Comparison of ENCODE assay signal across 8 cellular contexts in the genomic region with DNA sequence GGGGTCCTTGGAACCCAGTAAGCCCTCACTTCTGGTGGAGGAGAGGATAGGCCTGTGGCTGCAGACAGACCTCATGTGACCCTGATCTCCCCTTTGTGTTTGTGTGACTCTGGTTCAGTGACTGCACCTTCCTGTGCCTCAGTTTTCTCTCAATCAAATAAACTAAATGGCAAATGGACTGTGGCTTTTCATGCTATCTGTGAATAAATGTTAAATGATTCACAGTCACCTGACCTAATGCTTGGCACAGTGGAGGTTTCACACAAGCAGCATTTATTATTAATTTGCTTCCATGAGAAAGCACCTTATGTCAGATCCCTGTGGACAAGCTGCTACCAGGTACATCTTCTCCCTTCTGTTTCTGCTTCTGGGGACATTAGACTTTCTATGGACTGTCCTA. TPM values are rescaled to one million over a fixed set of nuclear protein-coding genes. Genes with fewer than 3 reads are reported as not detected.
DNase-seq lines count a peak whose midpoint lies in the region; TF ChIP-seq lines count a peak whose summit lies in the region.
"Not testable (repeated sequence)": the region's sequence is repeated elsewhere in the genome, so short reads cannot be mapped to it uniquely, and the experiment has no call there.
"Had no signal": no experiment of that assay in that cellular context is flagged by ENCODE, and none has a peak within 500 bp of the region (broad histone marks: within the 10 kb centered on the region; RNA-seq: fewer than 3 reads in every experiment).

No MANE protein-coding gene starts in this region.

- not testable (repeated sequence) for DNase-seq in AG04450 (ENCODE audit: low read depth, low spot score); SK-N-SH
- DNase-seq in GM23248, result peak; percentile 24
- DNase-seq in NCI-H226, result peak; percentile 6
- DNase-seq in mammary epithelial cell, result peak; percentile 24
- peak; percentile 39 for DNase-seq in esophagus muscularis mucosa (ENCODE audit: extremely low spot score)
- peak; percentile 75 for DNase-seq in kidney tubule cell (ENCODE audit: low spot score)

- H3K4me1 ChIP-seq in GM23248 (ENCODE audit: insufficient read depth) (peaks cover 43% of the 10 kb centered on the region), SK-N-SH (ENCODE audit: control insufficient read depth in 1 of 2, insufficient read depth in 2 of 2, low read depth in 1 of 2, low read length in 1 of 2) (peaks cover 0 to 15% of the 10 kb centered on the region in 2 experiments; a peak in 1 of 4 replicates), mammary epithelial cell (ENCODE audit: insufficient read depth, low read length) (peaks cover 31% of the 10 kb centered on the region)
- not testable (repeated sequence) for H3K4me1 ChIP-seq in esophagus muscularis mucosa

- BruUV-seq in mammary epithelial cell (replicated peaks; lab: Mats Ljungman, UMichigan), result not testable (repeated sequence)

- TF ChIP-seq POLR2A in esophagus muscularis mucosa (IDR thresholded peaks at IDR 0.05; ENCODE audit: low read depth), result not testable (repeated sequence)

- H3K9ac ChIP-seq in GM23248 (peak overlapping the region; percentile 4; the same call in 1 of the 2 replicates), SK-N-SH (peak overlapping the region; percentile 39)
- not testable (repeated sequence) for H3K9ac ChIP-seq in mammary epithelial cell (ENCODE audit: insufficient read depth, low read length)

- dilution Hi-C loops in mammary epithelial cell (cut with HindIII; ENCODE audit: low sequenced_read_pairs), result not testable (repeated sequence)

- CTCF ChIA-PET in AG04450 (lab: Charles Lee); SK-N-SH (lab: Yijun Ruan, JAX); mammary epithelial cell (lab: Charles Lee; ENCODE audit: low non-redundant PET): not testable (repeated sequence)

- not testable (repeated sequence) for H3K36me3 ChIP-seq in GM23248 (ENCODE audit: low read depth); SK-N-SH (replicated peaks in 1 of 2; ENCODE audit: control insufficient read depth in 1 of 2, insufficient read depth in 2 of 2, low read length in 1 of 2); mammary epithelial cell (ENCODE audit: insufficient read depth, low read length); esophagus muscularis mucosa

- in situ Hi-C loops in GM23248 (cut with MboI); mammary epithelial cell (cut with MboI; ENCODE audit: low sequenced_read_pairs in 2 of 2): not testable (repeated sequence)

- not testable (repeated sequence) for H2AFZ ChIP-seq in GM23248; SK-N-SH (ENCODE audit: low read depth)
- peak overlapping the region; percentile 74 for H2AFZ ChIP-seq in mammary epithelial cell (ENCODE audit: low read depth, low read length)

- not testable (repeated sequence) for TF ChIP-seq EP300 in SK-N-SH (IDR thresholded peaks at IDR 0.05; ENCODE audit: borderline replicate concordance in 1 of 2, low read depth in 1 of 2, low read length in 1 of 2); esophagus muscularis mucosa (IDR thresholded peaks at IDR 0.05)

- TF ChIP-seq RAD21 in SK-N-SH (IDR thresholded peaks at IDR 0.05; ENCODE audit: low read length), result not testable (repeated sequence)

- not testable (repeated sequence) for H3K9me2 ChIP-seq in GM23248 (ENCODE audit: insufficient read depth); SK-N-SH

- not testable (repeated sequence) for H3K4me3 ChIP-seq in AG04450 (ENCODE audit: low read depth, low read length); GM23248; SK-N-SH (ENCODE audit: low read depth in 2 of 2, low read length in 1 of 2); mammary epithelial cell (replicated peaks in 1 of 3; ENCODE audit: insufficient read depth in 1 of 3, low read depth in 2 of 3, low read length in 3 of 3); esophagus muscularis mucosa

- peaks cover 26% of the 10 kb centered on the region for H3K9me3 ChIP-seq in AG04450 (ENCODE audit: control insufficient read depth, insufficient read depth, low read length)
- not testable (repeated sequence) for H3K9me3 ChIP-seq in GM23248 (ENCODE audit: low read depth); SK-N-SH; mammary epithelial cell (replicated peaks; ENCODE audit: insufficient read depth, low read length); esophagus muscularis mucosa

- not testable (repeated sequence) for H3K79me2 ChIP-seq in GM23248 (ENCODE audit: insufficient read depth); SK-N-SH (ENCODE audit: insufficient read depth); mammary epithelial cell (ENCODE audit: insufficient read depth, low read length)

- not testable (repeated sequence) for H3K27me3 ChIP-seq in AG04450 (ENCODE audit: control insufficient read depth, insufficient read depth, low read length); GM23248 (replicated peaks; ENCODE audit: insufficient read depth); SK-N-SH (ENCODE audit: insufficient read depth); mammary epithelial cell (ENCODE audit: insufficient read depth, low read length)
- H3K27me3 ChIP-seq in esophagus muscularis mucosa, result peaks cover 0 to 14% (median 0%) of the 10 kb centered on the region in 4 donors

- not testable (repeated sequence) for TF ChIP-seq CTCF in AG04450 (IDR thresholded peaks at IDR 0.05; ENCODE audit: low read depth, low read length); SK-N-SH (IDR thresholded peaks at IDR 0.05); mammary epithelial cell (conservative IDR thresholded peaks at IDR 0.05 in 1 of 2, IDR thresholded peaks at IDR 0.05 in 1 of 2; ENCODE audit: extremely low read depth in 1 of 2, insufficient read depth in 1 of 2, low read depth in 1 of 2, low read length in 2 of 2); esophagus muscularis mucosa (IDR thresholded peaks at IDR 0.05)

- H3K27ac ChIP-seq in AG04450 (ENCODE audit: low read depth, low read length) (peak overlapping the region; percentile 47), GM23248 (peak overlapping the region; percentile 91), SK-N-SH (ENCODE audit: low read depth in 2 of 2, low read length in 1 of 2) (peak overlapping the region in 1 of 2 experiments; percentile 86; a peak in 2 of 4 replicates), mammary epithelial cell (ENCODE audit: insufficient read depth, low read depth, low read length) (peak overlapping the region; percentile 22)
- not testable (repeated sequence) for H3K27ac ChIP-seq in esophagus muscularis mucosa (replicated peaks in 1 of 4)

- H3F3A ChIP-seq in GM23248 (ENCODE audit: insufficient read depth) (peaks cover 30% of the 10 kb centered on the region), SK-N-SH (replicated peaks; ENCODE audit: insufficient read depth) (peaks cover 20% of the 10 kb centered on the region)

- POLR2A ChIA-PET in AG04450 (lab: Yijun Ruan, JAX); SK-N-SH (lab: Yijun Ruan, JAX): not testable (repeated sequence)

- H4K20me1 ChIP-seq in GM23248 (ENCODE audit: insufficient read depth); SK-N-SH (ENCODE audit: insufficient read depth); mammary epithelial cell (ENCODE audit: insufficient read depth, low read length): not testable (repeated sequence)

- H3K4me2 ChIP-seq in GM23248 (ENCODE audit: unreplicated experiment), result peak overlapping the region; percentile 15
- H3K4me2 ChIP-seq in SK-N-SH; mammary epithelial cell (ENCODE audit: insufficient read depth, low read depth, low read length): not testable (repeated sequence)

- intact Hi-C loops in mammary epithelial cell (cut with micrococcal nuclease), result loop anchor here (5.0 kb wide), 1 partner anchor 64 kb away; no protein-coding TSS in a partner anchor
- intact Hi-C loops in esophagus muscularis mucosa (cut with DNase I), result not testable (repeated sequence)

RNA-seq across cellular contexts. Expression of a gene that starts 2.6 kb away (rescaled TPM):
- polyA plus RNA-seq in AG04450 (2011; rRNA removed) (0.79 and 1.1 TPM in 2 replicates), GM23248 (2016; fragmentation: Nextera tagmentation; extraction: Ambion mirVana) (1.1 and 1.6 TPM in 2 replicates), SK-N-SH (2012; rRNA removed) (0.72 and 1.0 TPM in 2 replicates), mammary epithelial cell (0.10 TPM)
- 0.35 and 0.51 TPM in 2 replicates for polyA minus RNA-seq in AG04450 (2011; rRNA and poly(A)+ RNA removed)
- total RNA-seq in GM23248 (2014; rRNA removed; shearing (Covaris generic)), result 0.32 TPM in 1 of 2 replicates, not detected in the other
- polyA plus RNA-seq in SK-N-SH (2012; cell fraction: cytosol; rRNA removed), result 0.70 and 0.76 TPM in 2 replicates
- polyA plus RNA-seq in SK-N-SH (2012; cell fraction: nucleus; rRNA removed), result 0.47 and 0.71 TPM in 2 replicates
- total RNA-seq in mammary epithelial cell (under 1 TPM in 1 of 2 donors, not detected in 1; 0.33 TPM), esophagus muscularis mucosa (not detected)
- not detected for polyA minus RNA-seq in mammary epithelial cell
- total RNA-seq: CD8-positive, alpha-beta T cell had no signal
